ENCODE assay signal across 22 cellular contexts in genomic region chr4:95715830-95716229, GRCh38.
DNase-seq lines count a peak whose midpoint lies in the region; ATAC-seq and TF ChIP-seq lines count a peak whose summit lies in the region.
"Had no signal": no experiment of that assay in that cellular context is flagged by ENCODE, and none has a peak within 500 bp of the region (broad histone marks: within the 10 kb centered on the region; RNA-seq: fewer than 3 reads in every experiment).

No MANE protein-coding gene starts in this region.

- no peaks in the 10 kb centered on the region for H3K27me3 Mint-ChIP-seq in stimulated activated memory B cell treated with anti-CD40 and anti-IgM and Interleukin-4, amounts not matched to agents 10 μg/mL and 1 μg/mL and 100 μg/mL, for 72 hours
- H3K27me3 Mint-ChIP-seq: CD4-positive, CD25-positive, alpha-beta regulatory T cell had no signal

- no peaks in the 10 kb centered on the region for H3K27me3 ChIP-seq in hepatocyte
- H3K27me3 ChIP-seq: SJCRH30 had no signal

- H3K27ac Mint-ChIP-seq in stimulated activated memory B cell treated with anti-CD40 and anti-IgM and Interleukin-4, amounts not matched to agents 10 μg/mL and 1 μg/mL and 100 μg/mL, for 72 hours = no peak overlapping the region
- H3K27ac Mint-ChIP-seq: CD4-positive, CD25-positive, alpha-beta regulatory T cell; H9 had no signal

- H3K36me3 Mint-ChIP-seq in stimulated activated memory B cell treated with anti-CD40 and anti-IgM and Interleukin-4, amounts not matched to agents 10 μg/mL and 1 μg/mL and 100 μg/mL, for 72 hours = no peaks in the 10 kb centered on the region
- H3K36me3 Mint-ChIP-seq: CD4-positive, CD25-positive, alpha-beta regulatory T cell had no signal

- no peaks in the 10 kb centered on the region for H3K36me3 ChIP-seq in hepatocyte (replicated peaks; ENCODE audit: insufficient read depth, low read depth)
- H3K36me3 ChIP-seq: SJCRH30 had no signal

- H3K4me3 ChIP-seq in hepatocyte = no peak overlapping the region
- H3K4me3 ChIP-seq: GM12878, GM23248, SJCRH30 had no signal

- H3K4me1 ChIP-seq in hepatocyte (ENCODE audit: insufficient read depth) = no peaks in the 10 kb centered on the region
- H3K4me1 ChIP-seq: SJCRH30 had no signal

- DNase-seq in RWPE1 (ENCODE audit: low spot score) (peak; percentile 46), hepatocyte (ENCODE audit: low spot score) (peak; percentile 46), HT-29 (ENCODE audit: low spot score) (no peak)
- DNase-seq: CD4-positive, CD25-positive, alpha-beta regulatory T cell; DMS 273 treated with DMSO at 0.1 percent for 48 hours; DMS79 treated with DMSO at 0.1 percent for 48 hours; GM23248; H9; NCI-H1105; NCI-H146; NCI-H2029; NCI-H446; NCI-H526; RPMI8226; SJCRH30 had no signal

- TF ChIP-seq EP300 in Ishikawa (IDR thresholded peaks at IDR 0.05; ENCODE audit: borderline replicate concordance) = peak; percentile 67; the same call in 1 of the 2 replicates

- 0 out of 2 replicates have a peak, but pooled peaks have one; percentile 1 for TF ChIP-seq RAD21 in Ishikawa (IDR thresholded peaks at IDR 0.05; ENCODE audit: low read depth)

- 42% methylated on average over 2 of the region's 2 CpGs for WGBS in hepatocyte (ENCODE audit: low lambda C conversion rate, missing lambda C conversion rate)

- H3K4me3 Mint-ChIP-seq in stimulated activated memory B cell treated with anti-CD40 and anti-IgM and Interleukin-4, amounts not matched to agents 10 μg/mL and 1 μg/mL and 100 μg/mL, for 72 hours = no peak overlapping the region
- H3K4me3 Mint-ChIP-seq: CD4-positive, CD25-positive, alpha-beta regulatory T cell; H9 had no signal

- H2AFZ ChIP-seq in hepatocyte = no peak overlapping the region
- H2AFZ ChIP-seq: GM23248 had no signal

- peaks cover 6% of the 10 kb centered on the region for H3K9me3 Mint-ChIP-seq in stimulated activated memory B cell treated with anti-CD40 and anti-IgM and Interleukin-4, amounts not matched to agents 10 μg/mL and 1 μg/mL and 100 μg/mL, for 72 hours

- H3K27ac ChIP-seq in RWPE1 (no peak overlapping the region), hepatocyte (peak overlapping the region; percentile 7)
- H3K27ac ChIP-seq: GM23248, HL-60, KMS-11, SJCRH30 had no signal

- TF ChIP-seq CTCF in RWPE1 (conservative IDR thresholded peaks at IDR 0.05; ENCODE audit: low read depth) (no peak), hepatocyte (IDR thresholded peaks at IDR 0.05; ENCODE audit: poor library complexity) (no peak)

- H3K4me1 Mint-ChIP-seq in stimulated activated memory B cell treated with anti-CD40 and anti-IgM and Interleukin-4, amounts not matched to agents 10 μg/mL and 1 μg/mL and 100 μg/mL, for 72 hours = no peaks in the 10 kb centered on the region
- H3K4me1 Mint-ChIP-seq: CD4-positive, CD25-positive, alpha-beta regulatory T cell; H9 had no signal

- H3K9me3 ChIP-seq in hepatocyte (ENCODE audit: low read depth) = no peaks in the 10 kb centered on the region
- H3K9me3 ChIP-seq: SJCRH30 had no signal

- CTCF ChIA-PET in RWPE1 (lab: Yijun Ruan, JAX) = no interaction called here

- H3K4me2 ChIP-seq in hepatocyte = no peak overlapping the region
- H3K4me2 ChIP-seq: KMS-11 had no signal

- POLR2A ChIA-PET in RWPE1 (lab: Yijun Ruan, JAX; ENCODE audit: low non-redundant PET) = no interaction called here

- no peaks in the 10 kb centered on the region for H4K20me1 ChIP-seq in hepatocyte (ENCODE audit: insufficient read depth, poor library complexity, severe bottlenecking)

- H3K79me2 ChIP-seq in hepatocyte = no peaks in the 10 kb centered on the region

- ATAC-seq in esophagus mucosa (no peak), GM19328 (IDR thresholded peaks at IDR 0.05; ENCODE audit: unreplicated experiment) (no peak)
- no peak for ATAC-seq in stimulated activated memory B cell treated with anti-CD40 and anti-IgM and Interleukin-4, amounts not matched to agents 10 μg/mL and 1 μg/mL and 100 μg/mL, for 72 hours
- ATAC-seq: GM12878 had no signal

- no peaks in the 10 kb centered on the region for H3K9me2 ChIP-seq in hepatocyte (replicated peaks; ENCODE audit: insufficient read depth)

TF ChIP-seq in Ishikawa, 13 proteins besides CTCF, POLR2A, EP300 and RAD21:
- TF ChIP-seq REST (IDR thresholded peaks at IDR 0.05; ENCODE audit: low read depth) (no peak), USF1 (IDR thresholded peaks at IDR 0.05) (no peak), TEAD4 (IDR thresholded peaks at IDR 0.05) (peak; percentile 38; the same call in 1 of the 2 replicates), CEBPB (IDR thresholded peaks at IDR 0.05) (peak; percentile 66), CREB1 (IDR thresholded peaks at IDR 0.05; ENCODE audit: low read depth) (no peak), MAX (IDR thresholded peaks at IDR 0.05) (no peak), TCF12 (IDR thresholded peaks at IDR 0.05; ENCODE audit: low read depth) (no peak), TAF1 (IDR thresholded peaks at IDR 0.05; ENCODE audit: low read depth) (no peak), FOXM1 (IDR thresholded peaks at IDR 0.05; ENCODE audit: borderline replicate concordance, low read depth) (no peak)
